16 cellular contexts compared by ENCODE assay signal in genomic region chr12:114820773-114821172, GRCh38.
DNase-seq lines count a peak whose midpoint lies in the region; ATAC-seq lines count a peak whose summit lies in the region.
"Had no signal": no experiment of that assay in that cellular context is flagged by ENCODE, and none has a peak within 500 bp of the region (broad histone marks: within the 10 kb centered on the region; RNA-seq: fewer than 3 reads in every experiment).

No MANE protein-coding gene starts in this region.

- no peak for ATAC-seq in GM19452 (IDR thresholded peaks at IDR 0.05; ENCODE audit: unreplicated experiment)

- DNase-seq in NCI-H510A treated with DMSO at 0.1 percent for 48 hours (lab: John Stamatoyannopoulos, UW) (peak; percentile 11), NCI-H510A (lab: John Stamatoyannopoulos, UW) (no peak), NCI-H69 (lab: John Stamatoyannopoulos, UW) (peak; percentile 45), mesenteric fat pad (ENCODE audit: low spot score) (peak; percentile 12), D341Med (ENCODE audit: low spot score) (no peak), amygdala (lab: John Stamatoyannopoulos, UW) (no peak)
- DNase-seq: DMS79; Karpas-422; NCI-H1048; NCI-H1417 treated with DMSO at 0.1 percent for 48 hours; NCI-H187 treated with DMSO at 0.1 percent for 48 hours; NCI-H345; NCI-H774; NK-92 treated with Interleukin-12 subunit alpha and Interleukin-12 subunit beta, amount 100 ng/mL, for 24 hours; T-helper 1 cell had no signal

Comparison
In these comparisons a context has a peak if more than half of its experiments do, and no peak if none do; other contexts are left out.
1. DNase-seq: peak in NCI-H510A treated with DMSO at 0.1 percent for 48 hours (single experiment), NCI-H69 (single experiment) and mesenteric fat pad (single experiment); none in NCI-H510A (single experiment), D341Med (single experiment) and amygdala (0 of 56).